1 cellular context compared by ENCODE assay signal in the genomic region with DNA sequence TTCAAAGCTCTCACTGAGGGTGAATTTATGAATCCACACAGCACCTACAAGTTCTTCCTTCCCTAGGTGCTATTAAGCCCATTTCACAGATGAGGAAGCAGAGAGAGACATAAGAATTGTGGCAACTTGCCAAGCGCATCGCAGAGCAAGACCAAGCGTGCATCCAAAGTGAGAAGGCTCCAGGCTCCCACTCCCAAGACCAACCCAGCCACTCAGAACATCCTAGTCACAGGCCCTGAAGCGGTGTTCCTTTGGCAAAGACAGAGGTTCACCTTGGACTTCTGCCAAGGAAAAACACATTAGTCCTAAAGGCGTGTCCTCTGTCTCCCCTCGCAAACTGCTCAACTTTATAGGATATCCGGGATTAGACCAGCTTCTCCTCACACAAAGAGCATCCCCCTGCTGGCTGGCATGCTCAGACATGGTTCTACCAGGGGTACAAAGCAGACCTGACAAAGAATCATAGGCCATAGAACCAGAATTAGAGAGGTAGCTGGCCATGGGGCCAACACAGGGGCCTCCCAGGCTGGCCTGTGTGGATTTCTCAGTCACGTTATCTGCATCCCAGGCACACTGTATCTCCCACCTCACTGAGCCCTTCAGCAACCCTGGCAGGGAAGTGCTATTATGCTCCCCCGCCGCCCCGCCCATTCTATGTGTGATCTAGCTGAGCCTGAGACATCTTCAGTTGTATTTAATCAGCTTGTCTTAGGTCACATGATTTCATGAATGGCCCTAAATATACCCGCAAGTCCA.
TF ChIP-seq lines count a peak whose summit lies in the region.

No MANE protein-coding gene starts in this region.

TF ChIP-seq in K562, 482 proteins besides CTCF, POLR2A, EP300 and RAD21 (continued from another document):
- TF ChIP-seq, protein P1, sequence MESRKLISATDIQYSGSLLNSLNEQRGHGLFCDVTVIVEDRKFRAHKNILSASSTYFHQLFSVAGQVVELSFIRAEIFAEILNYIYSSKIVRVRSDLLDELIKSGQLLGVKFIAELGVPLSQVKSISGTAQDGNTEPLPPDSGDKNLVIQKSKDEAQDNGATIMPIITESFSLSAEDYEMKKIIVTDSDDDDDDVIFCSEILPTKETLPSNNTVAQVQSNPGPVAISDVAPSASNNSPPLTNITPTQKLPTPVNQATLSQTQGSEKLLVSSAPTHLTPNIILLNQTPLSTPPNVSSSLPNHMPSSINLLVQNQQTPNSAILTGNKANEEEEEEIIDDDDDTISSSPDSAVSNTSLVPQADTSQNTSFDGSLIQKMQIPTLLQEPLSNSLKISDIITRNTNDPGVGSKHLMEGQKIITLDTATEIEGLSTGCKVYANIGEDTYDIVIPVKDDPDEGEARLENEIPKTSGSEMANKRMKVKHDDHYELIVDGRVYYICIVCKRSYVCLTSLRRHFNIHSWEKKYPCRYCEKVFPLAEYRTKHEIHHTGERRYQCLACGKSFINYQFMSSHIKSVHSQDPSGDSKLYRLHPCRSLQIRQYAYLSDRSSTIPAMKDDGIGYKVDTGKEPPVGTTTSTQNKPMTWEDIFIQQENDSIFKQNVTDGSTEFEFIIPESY (CRISPR knock-in tag; IDR thresholded peaks at IDR 0.05) = peak; percentile 35; the same call in 1 of the 2 replicates
- TF ChIP-seq, protein P2, sequence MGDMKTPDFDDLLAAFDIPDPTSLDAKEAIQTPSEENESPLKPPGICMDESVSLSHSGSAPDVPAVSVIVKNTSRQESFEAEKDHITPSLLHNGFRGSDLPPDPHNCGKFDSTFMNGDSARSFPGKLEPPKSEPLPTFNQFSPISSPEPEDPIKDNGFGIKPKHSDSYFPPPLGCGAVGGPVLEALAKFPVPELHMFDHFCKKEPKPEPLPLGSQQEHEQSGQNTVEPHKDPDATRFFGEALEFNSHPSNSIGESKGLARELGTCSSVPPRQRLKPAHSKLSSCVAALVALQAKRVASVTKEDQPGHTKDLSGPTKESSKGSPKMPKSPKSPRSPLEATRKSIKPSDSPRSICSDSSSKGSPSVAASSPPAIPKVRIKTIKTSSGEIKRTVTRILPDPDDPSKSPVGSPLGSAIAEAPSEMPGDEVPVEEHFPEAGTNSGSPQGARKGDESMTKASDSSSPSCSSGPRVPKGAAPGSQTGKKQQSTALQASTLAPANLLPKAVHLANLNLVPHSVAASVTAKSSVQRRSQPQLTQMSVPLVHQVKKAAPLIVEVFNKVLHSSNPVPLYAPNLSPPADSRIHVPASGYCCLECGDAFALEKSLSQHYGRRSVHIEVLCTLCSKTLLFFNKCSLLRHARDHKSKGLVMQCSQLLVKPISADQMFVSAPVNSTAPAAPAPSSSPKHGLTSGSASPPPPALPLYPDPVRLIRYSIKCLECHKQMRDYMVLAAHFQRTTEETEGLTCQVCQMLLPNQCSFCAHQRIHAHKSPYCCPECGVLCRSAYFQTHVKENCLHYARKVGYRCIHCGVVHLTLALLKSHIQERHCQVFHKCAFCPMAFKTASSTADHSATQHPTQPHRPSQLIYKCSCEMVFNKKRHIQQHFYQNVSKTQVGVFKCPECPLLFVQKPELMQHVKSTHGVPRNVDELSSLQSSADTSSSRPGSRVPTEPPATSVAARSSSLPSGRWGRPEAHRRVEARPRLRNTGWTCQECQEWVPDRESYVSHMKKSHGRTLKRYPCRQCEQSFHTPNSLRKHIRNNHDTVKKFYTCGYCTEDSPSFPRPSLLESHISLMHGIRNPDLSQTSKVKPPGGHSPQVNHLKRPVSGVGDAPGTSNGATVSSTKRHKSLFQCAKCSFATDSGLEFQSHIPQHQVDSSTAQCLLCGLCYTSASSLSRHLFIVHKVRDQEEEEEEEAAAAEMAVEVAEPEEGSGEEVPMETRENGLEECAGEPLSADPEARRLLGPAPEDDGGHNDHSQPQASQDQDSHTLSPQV (IDR thresholded peaks at IDR 0.05) = 0 out of 2 replicates have a peak, but pooled peaks have one; percentile 14
- TF ChIP-seq ZNF224 (CRISPR knock-in tag; IDR thresholded peaks at IDR 0.05) (no peak), NR3C1 (CRISPR knock-in tag; IDR thresholded peaks at IDR 0.05) (no peak), RBM25 (IDR thresholded peaks at IDR 0.05; ENCODE audit: low read depth, low read length, severe bottlenecking) (peak; percentile 74), FUS (optimal IDR thresholded peaks at IDR 0.05; ENCODE audit: low read depth, low read length) (no peak), TARDBP (IDR thresholded peaks at IDR 0.05) (no peak), ATF4 (CRISPR knock-in tag; IDR thresholded peaks at IDR 0.05) (no peak), SP2 (IDR thresholded peaks at IDR 0.05; ENCODE audit: extremely low read depth, low read depth, low read length, poor library complexity, severe bottlenecking) (no peak), BACH1 (tag; IDR thresholded peaks at IDR 0.05) (no peak), MYC (IDR thresholded peaks at IDR 0.05; ENCODE audit: low read depth, low read length) (no peak), MYC (CRISPR knock-in tag; IDR thresholded peaks at IDR 0.05; ENCODE audit: borderline replicate concordance, low read depth) (no peak), RUNX1 (IDR thresholded peaks at IDR 0.05; ENCODE audit: low read depth) (no peak), KAT2B (IDR thresholded peaks at IDR 0.05; ENCODE audit: low read depth, low read length) (no peak), PTRF (tag; IDR thresholded peaks at IDR 0.05) (no peak), TOE1 (IDR thresholded peaks at IDR 0.05; ENCODE audit: borderline replicate concordance) (peak; percentile 50; the same call in 1 of the 2 replicates), TOE1 (CRISPR knock-in tag; IDR thresholded peaks at IDR 0.05; ENCODE audit: borderline replicate concordance, low read depth) (no peak), RCOR1 (IDR thresholded peaks at IDR 0.05; ENCODE audit: borderline replicate concordance in 1 of 2, low read depth in 2 of 2, low read length in 2 of 2) (peak in 1 of 2 experiments; percentile 81; a peak in 2 of 4 replicates), ZNF77 (CRISPR knock-in tag; IDR thresholded peaks at IDR 0.05) (no peak), ZNF609 (CRISPR knock-in tag; IDR thresholded peaks at IDR 0.05; ENCODE audit: borderline replicate concordance) (no peak), ETS2 (tag; IDR thresholded peaks at IDR 0.05; ENCODE audit: borderline replicate concordance, poor library complexity, severe bottlenecking) (no peak)
